In genomic region chr12:47758834-47759690, GRCh38 we compare ENCODE assay signal across 1 cellular context.
A peak's percentile ranks its signal among the peaks of the same experiment; 100 is the strongest.
TF ChIP-seq lines count a peak whose summit lies in the region.

Gene RAPGEF3 (minus strand): TSS chr12:47758880. CDS start chr12:47758556, 324 bp downstream.

TF ChIP-seq in K562, 482 proteins besides CTCF, POLR2A, EP300 and RAD21 (continued from another document and continues in another):
- TF ChIP-seq ARID4B (CRISPR knock-in tag; IDR thresholded peaks at IDR 0.05) (peak; percentile 86), NONO (IDR thresholded peaks at IDR 0.05; ENCODE audit: low read depth in 2 of 2, low read length in 1 of 2) (no peak), DDX20 (tag; IDR thresholded peaks at IDR 0.05; ENCODE audit: low read depth) (no peak), BRF1 (IDR thresholded peaks at IDR 0.05; ENCODE audit: borderline replicate concordance, extremely low read depth, insufficient read length) (no peak), NR0B1 (IDR thresholded peaks at IDR 0.05; ENCODE audit: partially characterized antibody) (no peak), SMARCB1 (IDR thresholded peaks at IDR 0.05; ENCODE audit: insufficient read length, low read depth) (no peak), ZFP30 (CRISPR knock-in tag; IDR thresholded peaks at IDR 0.05; ENCODE audit: borderline replicate concordance) (no peak), ZNF24 (IDR thresholded peaks at IDR 0.05) (no peak), SIRT6 (IDR thresholded peaks at IDR 0.05; ENCODE audit: low read depth, low read length) (no peak), NELFE (IDR thresholded peaks at IDR 0.05; ENCODE audit: insufficient read depth, insufficient read length) (no peak), PHB (CRISPR knock-in tag; IDR thresholded peaks at IDR 0.05) (no peak), ZNF212 (CRISPR knock-in tag; IDR thresholded peaks at IDR 0.05) (no peak), IFI16 (CRISPR knock-in tag; IDR thresholded peaks at IDR 0.05) (no peak), ZNF778 (CRISPR knock-in tag; IDR thresholded peaks at IDR 0.05) (no peak), YY1 (IDR thresholded peaks at IDR 0.05; ENCODE audit: borderline replicate concordance in 1 of 3, control insufficient read depth in 1 of 3, extremely low read depth in 1 of 3, insufficient read depth in 3 of 3, insufficient read length in 1 of 3, insufficient replicate concordance in 2 of 3, low read depth in 1 of 3, low read length in 2 of 3) (peak in 1 of 3 experiments; percentile 10), MEIS2 (IDR thresholded peaks at IDR 0.05; ENCODE audit: partially characterized antibody) (no peak), ZNF121 (CRISPR knock-in tag; conservative IDR thresholded peaks at IDR 0.05) (no peak), E2F4 (CRISPR knock-in tag; IDR thresholded peaks at IDR 0.05; ENCODE audit: low read depth) (no peak), ZBTB40 (IDR thresholded peaks at IDR 0.05) (no peak), ZBTB40 (CRISPR knock-in tag; IDR thresholded peaks at IDR 0.05) (no peak), ELF4 (CRISPR knock-in tag; IDR thresholded peaks at IDR 0.05) (no peak), BACH1 (tag; IDR thresholded peaks at IDR 0.05) (no peak), CUX1 (CRISPR knock-in tag; IDR thresholded peaks at IDR 0.05) (no peak), KHSRP (IDR thresholded peaks at IDR 0.05) (no peak), NFIX (CRISPR knock-in tag; IDR thresholded peaks at IDR 0.05; ENCODE audit: low read depth) (no peak), PHF8 (IDR thresholded peaks at IDR 0.05; ENCODE audit: borderline replicate concordance, low read length) (peak; percentile 53; the same call in 1 of the 2 replicates), SETDB1 (IDR thresholded peaks at IDR 0.05; ENCODE audit: low read length) (no peak), ZFP1 (CRISPR knock-in tag; IDR thresholded peaks at IDR 0.05) (no peak), E2F5 (CRISPR knock-in tag; IDR thresholded peaks at IDR 0.05) (no peak), NFRKB (IDR thresholded peaks at IDR 0.05; ENCODE audit: low read depth) (no peak), ZNF77 (CRISPR knock-in tag; IDR thresholded peaks at IDR 0.05) (no peak), CHD4 (IDR thresholded peaks at IDR 0.05; ENCODE audit: insufficient read depth, insufficient replicate concordance, low read depth, low read length, poor library complexity, severe bottlenecking) (peak; percentile 29), JUN (IDR thresholded peaks at IDR 0.05; ENCODE audit: borderline replicate concordance, low read depth, low read length) (peak; percentile 80; the same call in 1 of the 2 replicates), JUN (CRISPR knock-in tag; IDR thresholded peaks at IDR 0.05; ENCODE audit: borderline replicate concordance) (no peak), CREB3 (tag; conservative IDR thresholded peaks at IDR 0.05; ENCODE audit: low read depth) (no peak; the same call in 1 of the 2 replicates)
